8 cellular contexts compared by ENCODE assay signal in the genomic region with DNA sequence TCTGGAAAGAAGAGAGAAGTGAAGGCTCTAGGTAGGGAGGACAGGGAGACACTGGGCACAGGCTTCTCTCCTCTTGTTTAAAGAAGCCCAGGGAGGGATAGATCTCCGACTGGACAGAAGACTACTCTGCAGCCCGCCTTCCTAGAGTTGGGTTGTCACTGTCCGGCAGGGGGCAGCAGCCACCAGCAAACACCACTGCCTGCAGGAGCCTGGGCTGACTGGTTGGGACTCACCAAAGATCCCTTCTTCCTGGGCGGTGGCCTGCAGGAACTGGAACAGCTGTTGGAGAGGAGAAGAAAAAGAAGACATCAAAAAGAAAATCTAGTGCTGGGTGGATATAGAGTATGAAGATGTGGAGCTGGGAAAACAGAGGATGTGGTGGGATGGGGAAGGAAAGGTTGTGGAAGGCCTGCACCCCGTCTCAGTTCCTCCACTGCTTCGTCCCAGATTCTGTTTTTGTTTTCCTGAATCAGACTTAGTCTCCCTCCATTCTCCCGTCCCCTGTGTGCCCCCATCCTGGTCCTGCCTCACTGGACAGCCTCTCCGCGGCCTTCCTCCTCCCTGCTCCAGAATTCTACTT. TPM values are rescaled to one million over a fixed set of nuclear protein-coding genes. Genes with fewer than 3 reads are reported as not detected.
DNase-seq lines count a peak whose midpoint lies in the region; ATAC-seq lines count a peak whose summit lies in the region.
"Not testable (repeated sequence)": the region's sequence is repeated elsewhere in the genome, so short reads cannot be mapped to it uniquely, and the experiment has no call there.

No MANE protein-coding gene starts in this region.

- peak overlapping the region in 1 of 3 donors; percentile 94 for H3K27ac Mint-ChIP-seq in CD4-positive, CD25-positive, alpha-beta regulatory T cell
- not testable (repeated sequence) for H3K27ac Mint-ChIP-seq in activated CD4-positive, alpha-beta T cell treated with anti-CD3 and anti-CD28 coated beads, Interleukin-2, amount 10 ng/mL, durations not matched to agents 24 days and 14 days

- not testable (repeated sequence) for H3K27me3 Mint-ChIP-seq in CD4-positive, CD25-positive, alpha-beta regulatory T cell; activated CD4-positive, alpha-beta T cell treated with anti-CD3 and anti-CD28 coated beads, Interleukin-2, amount 10 ng/mL, durations not matched to agents 24 days and 14 days

- H3K36me3 Mint-ChIP-seq in CD4-positive, CD25-positive, alpha-beta regulatory T cell; activated CD4-positive, alpha-beta T cell treated with anti-CD3 and anti-CD28 coated beads, Interleukin-2, amount 10 ng/mL, durations not matched to agents 24 days and 14 days (ENCODE audit: low read depth): not testable (repeated sequence)

- DNase-seq in CD4-positive, CD25-positive, alpha-beta regulatory T cell, result peak; percentile 21 to 64 (median 35)
- DNase-seq in HK-2 (ENCODE audit: unreplicated experiment) (peak; percentile 85), NCI-H774 (lab: John Stamatoyannopoulos, UW) (peak; percentile 52), cerebellar cortex (ENCODE audit: low spot score) (peak; percentile 90), kidney glomerular epithelial cell (lab: John Stamatoyannopoulos, UW) (peak; percentile 59)
- DNase-seq in activated CD4-positive, alpha-beta T cell treated with anti-CD3 and anti-CD28 coated beads, Interleukin-2, amount 10 ng/mL, durations not matched to agents 24 days and 14 days, result peak; percentile 91
- DNase-seq in stimulated activated CD4-positive, alpha-beta T cell treated with anti-CD3 and anti-CD28 coated beads, Interleukin-1b, Interleukin-23, amount 100 ng/mL, for 24 hours (ENCODE audit: low read depth in 4 of 4, low spot score in 1 of 4), result peak; percentile 27 to 57 (median 42)

- not testable (repeated sequence) for H3K9me3 Mint-ChIP-seq in CD4-positive, CD25-positive, alpha-beta regulatory T cell; activated CD4-positive, alpha-beta T cell treated with anti-CD3 and anti-CD28 coated beads, Interleukin-2, amount 10 ng/mL, durations not matched to agents 24 days and 14 days

- not testable (repeated sequence) for H3K9me3 ChIP-seq in CD4-positive, CD25-positive, alpha-beta regulatory T cell (ENCODE audit: control insufficient read depth in 2 of 2, low read length in 2 of 2)

- ATAC-seq in CD4-positive, CD25-positive, alpha-beta regulatory T cell (ENCODE audit: low read depth in 2 of 2), result peak; percentile 65 to 75
- ATAC-seq in GM19467 (IDR thresholded peaks at IDR 0.05; ENCODE audit: unreplicated experiment), result peak; percentile 77

- H3K27ac ChIP-seq in CD4-positive, CD25-positive, alpha-beta regulatory T cell (ENCODE audit: insufficient read depth, low read length, poor library complexity, severe bottlenecking), result not testable (repeated sequence)

- not testable (repeated sequence) for H3K4me3 Mint-ChIP-seq in CD4-positive, CD25-positive, alpha-beta regulatory T cell; activated CD4-positive, alpha-beta T cell treated with anti-CD3 and anti-CD28 coated beads, Interleukin-2, amount 10 ng/mL, durations not matched to agents 24 days and 14 days

- not testable (repeated sequence) for H3K36me3 ChIP-seq in CD4-positive, CD25-positive, alpha-beta regulatory T cell (ENCODE audit: control insufficient read depth, insufficient read depth, low read length)

- H3K4me3 ChIP-seq in CD4-positive, CD25-positive, alpha-beta regulatory T cell (ENCODE audit: low read depth, low read length), result not testable (repeated sequence)

- not testable (repeated sequence) for H3K27me3 ChIP-seq in CD4-positive, CD25-positive, alpha-beta regulatory T cell (ENCODE audit: control insufficient read depth, insufficient read depth, low read length)

- H3K4me1 ChIP-seq in CD4-positive, CD25-positive, alpha-beta regulatory T cell (ENCODE audit: control insufficient read depth, insufficient read depth, low read length, poor library complexity, severe bottlenecking), result not testable (repeated sequence)

- not testable (repeated sequence) for H3K4me1 Mint-ChIP-seq in CD4-positive, CD25-positive, alpha-beta regulatory T cell; activated CD4-positive, alpha-beta T cell treated with anti-CD3 and anti-CD28 coated beads, Interleukin-2, amount 10 ng/mL, durations not matched to agents 24 days and 14 days

- intact Hi-C loops in activated CD4-positive, alpha-beta T cell treated with anti-CD3 and anti-CD28 coated beads, Interleukin-2, amount 10 ng/mL, durations not matched to agents 24 days and 14 days (cut with micrococcal nuclease), result not testable (repeated sequence)

RNA-seq across cellular contexts. Expression of gene FAHD2A, which starts 11.6 kb away (rescaled TPM):
- 24.1 TPM for total RNA-seq in CD4-positive, CD25-positive, alpha-beta regulatory T cell
- 10 to 100 TPM in 3 of 4 donors, 1 to 10 TPM in 1; 9.1 to 23.6 (median 15.0) TPM for polyA plus RNA-seq in CD4-positive, CD25-positive, alpha-beta regulatory T cell
- total RNA-seq in activated CD4-positive, alpha-beta T cell treated with anti-CD3 and anti-CD28 coated beads, Interleukin-2, amount 10 ng/mL, durations not matched to agents 24 days and 14 days, result 35.8 and 36.0 TPM in 2 replicates

Comparison
In these comparisons a context has a peak if more than half of its experiments do, and no peak if none do; other contexts are left out.
1. DNase-seq: peak in every context shown above with its lines; median percentile 91 in activated CD4-positive, alpha-beta T cell treated with anti-CD3 and anti-CD28 coated beads, Interleukin-2, amount 10 ng/mL, durations not matched to agents 24 days and 14 days; 90 in cerebellar cortex; 85 in HK-2; 59 in kidney glomerular epithelial cell; 52 in NCI-H774; 42 in stimulated activated CD4-positive, alpha-beta T cell treated with anti-CD3 and anti-CD28 coated beads, Interleukin-1b, Interleukin-23, amount 100 ng/mL, for 24 hours; 35 in CD4-positive, CD25-positive, alpha-beta regulatory T cell.